ENCODE assay signal across 9 cellular contexts in the genomic region with DNA sequence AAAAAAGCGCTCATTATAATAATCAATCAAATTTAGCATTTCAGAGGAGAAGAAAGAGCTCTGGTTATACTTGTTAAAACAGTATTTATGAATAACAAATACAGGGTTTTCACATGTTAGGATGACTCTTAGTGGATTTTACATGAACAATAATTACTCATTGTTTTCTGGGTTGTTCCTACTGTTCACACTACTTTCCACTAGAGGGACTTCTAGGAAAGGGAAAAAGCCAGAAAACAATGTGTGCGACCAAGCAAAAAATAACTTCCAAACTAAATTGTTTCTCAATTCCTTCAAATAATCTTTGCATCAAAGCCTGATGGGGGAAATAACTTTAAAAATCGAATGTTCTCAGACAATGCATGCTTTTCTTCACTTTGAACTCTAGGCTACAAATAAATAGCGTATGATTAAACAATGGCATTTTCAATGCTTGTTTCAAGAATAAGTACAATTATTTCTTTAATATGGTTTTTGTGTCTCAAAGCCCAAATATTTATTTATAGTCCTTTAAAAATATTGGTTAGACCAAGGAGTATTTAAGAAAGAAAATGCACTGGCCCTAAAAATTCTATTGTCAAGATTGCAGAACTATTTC.
DNase-seq lines count a peak whose midpoint lies in the region; ATAC-seq and TF ChIP-seq lines count a peak whose summit lies in the region.
"Had no signal": no experiment of that assay in that cellular context is flagged by ENCODE, and none has a peak within 500 bp of the region (broad histone marks: within the 10 kb centered on the region; RNA-seq: fewer than 3 reads in every experiment).

No MANE protein-coding gene starts in this region.

- no peaks in the 10 kb centered on the region for H3K36me3 Mint-ChIP-seq in activated naive CD8-positive, alpha-beta T cell treated with anti-CD3 and anti-CD28 coated beads, Interleukin-2, amount 50 U/mL, for 24 hours (ENCODE audit: low read depth)
- H3K36me3 Mint-ChIP-seq: activated naive CD4-positive, alpha-beta T cell treated with anti-CD3 and anti-CD28 coated beads, Interleukin-2, amount 50 U/mL, for 24 hours had no signal

- H3K27me3 ChIP-seq in heart right ventricle, result no peaks in the 10 kb centered on the region

- H3K36me3 ChIP-seq in heart right ventricle, result no peaks in the 10 kb centered on the region

- H3K4me1 ChIP-seq in heart right ventricle, result peaks cover 0 to 20% (median 12%) of the 10 kb centered on the region in 9 donors

- H3K9me3 Mint-ChIP-seq in activated naive CD8-positive, alpha-beta T cell treated with anti-CD3 and anti-CD28 coated beads, Interleukin-2, amount 50 U/mL, for 24 hours, result no peaks in the 10 kb centered on the region
- H3K9me3 Mint-ChIP-seq: activated naive CD4-positive, alpha-beta T cell treated with anti-CD3 and anti-CD28 coated beads, Interleukin-2, amount 50 U/mL, for 24 hours had no signal

- no peak overlapping the region for H3K27ac ChIP-seq in heart right ventricle

- H3K9me3 ChIP-seq in heart right ventricle, result no peaks in the 10 kb centered on the region

- 41 to 48% methylated on average over 4 of the region's 4 CpGs for WGBS in heart right ventricle, 2 donors

- H3K27ac Mint-ChIP-seq in activated naive CD8-positive, alpha-beta T cell treated with anti-CD3 and anti-CD28 coated beads, Interleukin-2, amount 50 U/mL, for 24 hours, result no peak overlapping the region
- H3K27ac Mint-ChIP-seq: activated naive CD4-positive, alpha-beta T cell treated with anti-CD3 and anti-CD28 coated beads, Interleukin-2, amount 50 U/mL, for 24 hours had no signal

- H3K4me3 Mint-ChIP-seq in activated naive CD8-positive, alpha-beta T cell treated with anti-CD3 and anti-CD28 coated beads, Interleukin-2, amount 50 U/mL, for 24 hours, result no peak overlapping the region
- H3K4me3 Mint-ChIP-seq: activated naive CD4-positive, alpha-beta T cell treated with anti-CD3 and anti-CD28 coated beads, Interleukin-2, amount 50 U/mL, for 24 hours had no signal

- H3K4me1 Mint-ChIP-seq in activated naive CD8-positive, alpha-beta T cell treated with anti-CD3 and anti-CD28 coated beads, Interleukin-2, amount 50 U/mL, for 24 hours, result no peaks in the 10 kb centered on the region
- H3K4me1 Mint-ChIP-seq: activated naive CD4-positive, alpha-beta T cell treated with anti-CD3 and anti-CD28 coated beads, Interleukin-2, amount 50 U/mL, for 24 hours had no signal

- H3K4me3 ChIP-seq in heart right ventricle (no peak overlapping the region), NB4 (ENCODE audit: low read depth, low read length) (no peak overlapping the region)

- DNase-seq in heart right ventricle, result no peak
- no peak for DNase-seq in cardiac septum (ENCODE audit: low spot score)
- peak; percentile 32 for DNase-seq in NB4 (ENCODE audit: low read depth)
- DNase-seq in central memory CD4-positive, alpha-beta T cell, result peak; percentile 1
- DNase-seq in midbrain (lab: John Stamatoyannopoulos, UW), result peak; percentile 62
- DNase-seq in NCI-H524 treated with DMSO at 0.1 percent for 48 hours (lab: John Stamatoyannopoulos, UW), result no peak
- DNase-seq in activated naive CD8-positive, alpha-beta T cell treated with anti-CD3 and anti-CD28 coated beads, Interleukin-2, amount 50 U/mL, for 24 hours, result no peak
- DNase-seq in stimulated activated CD4-positive, alpha-beta T cell treated with anti-CD3 and anti-CD28 coated beads, Interleukin-2, amount 100 ng/mL, for 48 hours, result no peak

- intact Hi-C loops in heart right ventricle (cut with DNase I) (loop anchor here (2.0 to 10.0 kb wide), 7 partner anchors 460 to 887 kb away; a partner anchor contains a TSS), cardiac septum (cut with DNase I) (loop anchor here (2.0 to 10.0 kb wide), 2 partner anchors 460 to 572 kb away; no protein-coding TSS in a partner anchor)

- TF ChIP-seq CTCF in heart right ventricle (IDR thresholded peaks at IDR 0.05) (peak; percentile 36 to 82 (median 70)), NB4 (IDR thresholded peaks at IDR 0.05; ENCODE audit: low read depth, low read length) (peak; percentile 48)

- H3K27me3 Mint-ChIP-seq in activated naive CD8-positive, alpha-beta T cell treated with anti-CD3 and anti-CD28 coated beads, Interleukin-2, amount 50 U/mL, for 24 hours, result peaks cover 6% of the 10 kb centered on the region

- ATAC-seq in heart right ventricle, result peak in 1 of 8 donors; percentile 46
- ATAC-seq in activated naive CD8-positive, alpha-beta T cell treated with anti-CD3 and anti-CD28 coated beads, Interleukin-2, amount 50 U/mL, for 24 hours, result no peak

- TF ChIP-seq POLR2A in NB4 (IDR thresholded peaks at IDR 0.05; ENCODE audit: extremely low read depth, insufficient read length), result no peak

Comparison
In these comparisons a context has a peak if more than half of its experiments do, and no peak if none do; other contexts are left out.
1. DNase-seq: peak in NB4 (single experiment), central memory CD4-positive, alpha-beta T cell (single experiment) and midbrain (single experiment); none in heart right ventricle (0 of 2), cardiac septum (single experiment), NCI-H524 treated with DMSO at 0.1 percent for 48 hours (single experiment), activated naive CD8-positive, alpha-beta T cell treated with anti-CD3 and anti-CD28 coated beads, Interleukin-2, amount 50 U/mL, for 24 hours (single experiment) and stimulated activated CD4-positive, alpha-beta T cell treated with anti-CD3 and anti-CD28 coated beads, Interleukin-2, amount 100 ng/mL, for 48 hours (0 of 2).